Comparison of ENCODE assay signal across 8 cellular contexts in the genomic region with DNA sequence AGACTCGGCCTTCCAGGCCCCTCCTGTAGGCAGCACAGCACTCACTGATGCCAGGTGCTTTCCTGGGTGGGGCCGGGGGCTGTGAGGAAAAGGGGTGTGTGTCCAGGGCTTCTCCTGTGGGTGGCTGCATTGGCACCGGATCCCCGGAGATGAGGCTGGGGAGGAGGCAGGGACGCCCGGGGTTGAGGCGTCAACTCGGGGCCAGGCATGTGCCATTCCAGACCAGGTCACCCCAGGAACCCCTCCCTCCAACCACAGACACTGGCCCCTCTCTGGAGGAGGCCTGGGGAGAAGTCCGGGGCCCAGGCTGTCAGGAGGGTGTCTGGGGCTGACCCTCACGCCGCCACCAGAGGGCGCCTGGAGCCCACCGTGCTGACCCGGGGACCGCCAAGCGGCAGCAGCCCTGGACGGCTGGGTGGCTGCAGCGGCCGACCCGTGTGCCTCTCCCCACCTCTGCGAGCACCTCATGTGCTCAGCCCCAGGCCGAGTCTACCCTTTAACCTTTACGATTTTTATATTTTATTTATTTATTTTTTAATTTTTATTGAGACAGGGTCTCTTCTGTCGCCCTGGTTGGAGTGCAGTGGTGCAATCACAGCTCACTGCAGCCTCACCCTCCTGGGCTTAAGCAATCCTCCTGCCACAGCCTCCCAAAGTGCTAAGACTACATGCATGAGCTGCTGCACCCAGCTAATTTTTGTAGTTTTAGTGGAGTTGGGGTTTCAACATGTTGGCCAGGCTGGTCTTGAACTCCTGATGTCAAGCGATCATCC. TPM values are rescaled to one million over a fixed set of nuclear protein-coding genes. Genes with fewer than 3 reads are reported as not detected.
DNase-seq lines count a peak whose midpoint lies in the region; ATAC-seq and TF ChIP-seq lines count a peak whose summit lies in the region.

No MANE protein-coding gene starts in this region.

- H3K27ac ChIP-seq in RWPE2 (ENCODE audit: poor library complexity, severe bottlenecking) (peak overlapping the region; percentile 84), transverse colon (no peak overlapping the region)

- H3K4me1 ChIP-seq in HAP-1, result peaks cover 12% of the 10 kb centered on the region; the same call in 1 of the 2 replicates
- peaks cover 18% of the 10 kb centered on the region for H3K4me1 ChIP-seq in RWPE2 (ENCODE audit: insufficient read depth, poor library complexity, severe bottlenecking)
- H3K4me1 ChIP-seq in transverse colon, result peaks cover 10 to 26% (median 20%) of the 10 kb centered on the region in 4 donors

- WGBS in transverse colon (ENCODE audit: low coverage in 1 of 2), 2 donors, result 10 to 24% methylated on average over 4 to 25 of the region's 25 CpGs

- H3K27ac Mint-ChIP-seq in CD14-positive monocyte, result no peak overlapping the region

- no peak for TF ChIP-seq POLR2A in transverse colon (IDR thresholded peaks at IDR 0.05)

- peaks cover 0 to 7% (median 0%) of the 10 kb centered on the region in 7 donors for H3K9me3 Mint-ChIP-seq in CD14-positive monocyte

- ATAC-seq in RWPE2 (ENCODE audit: low read depth) (peak; percentile 44), HG02981 (IDR thresholded peaks at IDR 0.05; ENCODE audit: unreplicated experiment) (no peak)

- H3K4me1 Mint-ChIP-seq in CD14-positive monocyte, result peaks cover 8% of the 10 kb centered on the region

- in situ Hi-C loops in HAP-1 (cut with MboI; ENCODE audit: low sequenced_read_pairs) (no loop called here), transverse colon (cut with MboI; ENCODE audit: low pct_ligation_motif_present in 1 of 4, low pct_unique_long_range_greater_than_20kb in 1 of 4, low sequenced_read_pairs in 3 of 4) (loop anchor here in 2 of 4 donors (5.0 to 10.0 kb wide), 2 partner anchors 73 to 76 kb away; partner anchors contain the start of genes CHTF18 (in 2 of the 2) and RPUSD1 (in 2 of the 2))

- H3K4me3 ChIP-seq in HAP-1 (no peak overlapping the region), RWPE2 (ENCODE audit: severe bottlenecking) (no peak overlapping the region), fibroblast of the aortic adventitia (ENCODE audit: low read depth, low read length) (no peak overlapping the region), transverse colon (no peak overlapping the region)

- no peak for TF ChIP-seq EP300 in transverse colon (IDR thresholded peaks at IDR 0.05; ENCODE audit: low read depth)

- H3K4me3 Mint-ChIP-seq in CD14-positive monocyte, result no peak overlapping the region

- intact Hi-C loops in CD14-positive monocyte (cut with micrococcal nuclease) (loop anchor here (1.0 to 2.0 kb wide), 2 partner anchors 73 to 74 kb away; no protein-coding TSS in a partner anchor), transverse colon (cut with DNase I; ENCODE audit: low total_unique reads) (loop anchor here (2.0 to 5.0 kb wide), 2 partner anchors 29 to 76 kb away; partner anchors contain the start of genes CHTF18, CIAO3 and RPUSD1)

- H3K36me3 Mint-ChIP-seq in CD14-positive monocyte, result peaks cover 0 to 3% of the 10 kb centered on the region in 2 donors

- H3K27me3 Mint-ChIP-seq in CD14-positive monocyte (ENCODE audit: low read depth in 3 of 3), result peaks cover 43 to 74% (median 66%) of the 10 kb centered on the region in 3 donors

- TF ChIP-seq CTCF in CD14-positive monocyte (IDR thresholded peaks at IDR 0.05), result peak; percentile 95
- peak; percentile 91 for TF ChIP-seq CTCF in RWPE2 (IDR thresholded peaks at IDR 0.05; ENCODE audit: poor library complexity, severe bottlenecking)
- TF ChIP-seq CTCF in fibroblast of the aortic adventitia (IDR thresholded peaks at IDR 0.05; ENCODE audit: insufficient read depth, low read length), result peak; percentile 85
- peak; percentile 92 to 94 (median 93) for TF ChIP-seq CTCF in transverse colon (IDR thresholded peaks at IDR 0.05)

- peaks cover 11% of the 10 kb centered on the region for H3K27me3 ChIP-seq in HAP-1 (ENCODE audit: low read depth)
- no peaks in the 10 kb centered on the region for H3K27me3 ChIP-seq in RWPE2 (ENCODE audit: insufficient read depth, poor library complexity, severe bottlenecking)
- peaks cover 80% of the 10 kb centered on the region for H3K27me3 ChIP-seq in transverse colon

- DNase-seq in CD14-positive monocyte (ENCODE audit: low spot score) (peak; percentile 76), HAP-1 (ENCODE audit: low spot score in 2 of 2) (peak; percentile 71 to 91), RWPE2 (ENCODE audit: low spot score) (no peak), fibroblast of the aortic adventitia (ENCODE audit: low read depth) (peak; percentile 61), occipital lobe (lab: John Stamatoyannopoulos, UW) (peak; percentile 36), transverse colon (peak; percentile 85)
- DNase-seq in activated effector memory CD4-positive, alpha-beta T cell treated with Interleukin-2 at 50 U/mL for 16 hours, result peak; percentile 65

- H3K36me3 ChIP-seq in HAP-1 (replicated peaks) (peaks cover 1% of the 10 kb centered on the region; the same call in 1 of the 2 replicates), RWPE2 (ENCODE audit: low read depth) (peaks cover 4% of the 10 kb centered on the region; the same call in 1 of the 2 replicates), transverse colon (no peaks in the 10 kb centered on the region)

- H3K9me3 ChIP-seq in HAP-1 (no peaks in the 10 kb centered on the region), RWPE2 (ENCODE audit: severe bottlenecking) (no peaks in the 10 kb centered on the region), transverse colon (no peaks in the 10 kb centered on the region)

RNA-seq across cellular contexts. Expression of gene METRN, which starts 3.2 kb away (rescaled TPM):
- 1 to 10 TPM in 1 of 2 donors, under 1 TPM in 1; 0.97 to 5.4 TPM for polyA plus RNA-seq in CD14-positive monocyte
- total RNA-seq in fibroblast of the aortic adventitia (ENCODE audit: low replicate concordance) (30.7 and 38.8 TPM in 2 replicates), occipital lobe (16.7 TPM), transverse colon (10 to 100 TPM in 3 of 4 donors, 1 to 10 TPM in 1; 4.9 to 47.2 (median 35.2) TPM)

RNA-seq across cellular contexts. Expression of gene FBXL16, which starts 6.1 kb away (rescaled TPM):
- polyA plus RNA-seq in CD14-positive monocyte, result under 1 TPM; 0.28 to 0.49 TPM
- total RNA-seq in fibroblast of the aortic adventitia (ENCODE audit: low replicate concordance), result under 0.01 TPM in 1 of 2 replicates, not detected in the other
- total RNA-seq in occipital lobe, result 3.7 TPM
- 1 to 10 TPM in 2 of 4 donors, under 1 TPM in 1, not detected in 1; 0.60 to 3.5 (median 1.6) TPM for total RNA-seq in transverse colon

RNA-seq across cellular contexts. Expression of gene ANTKMT, which starts 9.2 kb away (rescaled TPM):
- 10 to 100 TPM; 34.4 to 56.3 TPM for polyA plus RNA-seq in CD14-positive monocyte
- 21.8 and 70.1 TPM in 2 replicates for total RNA-seq in fibroblast of the aortic adventitia (ENCODE audit: low replicate concordance)
- 11.5 TPM for total RNA-seq in occipital lobe
- 10 to 100 TPM; 19.7 to 53.0 (median 38.2) TPM for total RNA-seq in transverse colon

RNA-seq across cellular contexts. Expression of gene CCDC78, which starts 14.5 kb away (rescaled TPM):
- not detected for polyA plus RNA-seq in CD14-positive monocyte
- total RNA-seq in fibroblast of the aortic adventitia (ENCODE audit: low replicate concordance) (1.1 and 1.8 TPM in 2 replicates), occipital lobe (4.2 TPM), transverse colon (10 to 100 TPM in 1 of 4 donors, 1 to 10 TPM in 1, under 1 TPM in 2; 0.40 to 24.3 (median 0.98) TPM)

RNA-seq across cellular contexts. Expression of gene HAGHL, which starts 15.2 kb away (rescaled TPM):
- polyA plus RNA-seq in CD14-positive monocyte, result 1 to 10 TPM in 1 of 2 donors, under 1 TPM in 1; 0.60 to 1.5 TPM
- total RNA-seq in fibroblast of the aortic adventitia (ENCODE audit: low replicate concordance) (10.6 and 21.1 TPM in 2 replicates), occipital lobe (7.0 TPM), transverse colon (10 to 100 TPM in 1 of 4 donors, 1 to 10 TPM in 3; 1.2 to 12.3 (median 5.5) TPM)
